In genomic region chr11:94912806-94913205, GRCh38 we compare ENCODE assay signal across 24 cellular contexts.
"Had no signal": no experiment of that assay in that cellular context is flagged by ENCODE, and none has a peak within 500 bp of the region (broad histone marks: within the 10 kb centered on the region; RNA-seq: fewer than 3 reads in every experiment).

No MANE protein-coding gene starts in this region.

- H3K36me3 ChIP-seq: colonic mucosa, esophagus squamous epithelium, gastrocnemius medialis, heart right ventricle had no signal

- H3K4me3 ChIP-seq: colonic mucosa, coronary artery, dorsolateral prefrontal cortex, esophagus muscularis mucosa, esophagus squamous epithelium, gastrocnemius medialis, gastroesophageal sphincter, heart right ventricle had no signal

- H3K27ac ChIP-seq: colonic mucosa, coronary artery, dorsolateral prefrontal cortex, epithelial cell of prostate, esophagus muscularis mucosa, esophagus squamous epithelium, foreskin keratinocyte, gastrocnemius medialis, gastroesophageal sphincter, heart right ventricle had no signal

- H3K4me1 ChIP-seq: colonic mucosa, esophagus muscularis mucosa, esophagus squamous epithelium, foreskin keratinocyte, gastrocnemius medialis, gastroesophageal sphincter, heart right ventricle had no signal

- H3K27ac Mint-ChIP-seq: dendritic cell treated with granulocyte-macrophage colony-stimulating factor and Interleukin-4, amounts not matched to agents 40 ng/mL and 50 ng/mL, for 4 days; effector memory CD8-positive, alpha-beta T cell; endodermal cell had no signal

- H3K9me3 ChIP-seq: colonic mucosa, esophagus muscularis mucosa, esophagus squamous epithelium, gastrocnemius medialis, gastroesophageal sphincter, heart right ventricle had no signal

- H3K9me3 Mint-ChIP-seq: dendritic cell treated with granulocyte-macrophage colony-stimulating factor and Interleukin-4, amounts not matched to agents 40 ng/mL and 50 ng/mL, for 4 days; effector memory CD8-positive, alpha-beta T cell; endodermal cell had no signal

- ATAC-seq: effector memory CD8-positive, alpha-beta T cell; esophagus mucosa; foreskin keratinocyte; gastrocnemius medialis; gastroesophageal sphincter; heart right ventricle had no signal

- H3K27me3 ChIP-seq: colonic mucosa, dorsolateral prefrontal cortex, esophagus muscularis mucosa, esophagus squamous epithelium, foreskin keratinocyte, gastrocnemius medialis, gastroesophageal sphincter, heart right ventricle had no signal

- H3K4me3 Mint-ChIP-seq: dendritic cell treated with granulocyte-macrophage colony-stimulating factor and Interleukin-4, amounts not matched to agents 40 ng/mL and 50 ng/mL, for 4 days; effector memory CD8-positive, alpha-beta T cell; endodermal cell had no signal

- H3K4me1 Mint-ChIP-seq: endodermal cell had no signal

- DNase-seq: colonic mucosa; cortex of kidney; dermis blood vessel endothelial cell; dorsolateral prefrontal cortex; effector CD4-positive, alpha-beta T cell; effector CD8-positive, alpha-beta T cell; effector memory CD4-positive, alpha-beta T cell; effector memory CD8-positive, alpha-beta T cell; endodermal cell; erythroblast; esophagus squamous epithelium; foreskin fibroblast; foreskin keratinocyte; foreskin melanocyte; gastrocnemius medialis; glutamatergic neuron; head of caudate nucleus; heart right ventricle had no signal

- H3K27me3 Mint-ChIP-seq: dendritic cell treated with granulocyte-macrophage colony-stimulating factor and Interleukin-4, amounts not matched to agents 40 ng/mL and 50 ng/mL, for 4 days had no signal
